In the genomic region with DNA sequence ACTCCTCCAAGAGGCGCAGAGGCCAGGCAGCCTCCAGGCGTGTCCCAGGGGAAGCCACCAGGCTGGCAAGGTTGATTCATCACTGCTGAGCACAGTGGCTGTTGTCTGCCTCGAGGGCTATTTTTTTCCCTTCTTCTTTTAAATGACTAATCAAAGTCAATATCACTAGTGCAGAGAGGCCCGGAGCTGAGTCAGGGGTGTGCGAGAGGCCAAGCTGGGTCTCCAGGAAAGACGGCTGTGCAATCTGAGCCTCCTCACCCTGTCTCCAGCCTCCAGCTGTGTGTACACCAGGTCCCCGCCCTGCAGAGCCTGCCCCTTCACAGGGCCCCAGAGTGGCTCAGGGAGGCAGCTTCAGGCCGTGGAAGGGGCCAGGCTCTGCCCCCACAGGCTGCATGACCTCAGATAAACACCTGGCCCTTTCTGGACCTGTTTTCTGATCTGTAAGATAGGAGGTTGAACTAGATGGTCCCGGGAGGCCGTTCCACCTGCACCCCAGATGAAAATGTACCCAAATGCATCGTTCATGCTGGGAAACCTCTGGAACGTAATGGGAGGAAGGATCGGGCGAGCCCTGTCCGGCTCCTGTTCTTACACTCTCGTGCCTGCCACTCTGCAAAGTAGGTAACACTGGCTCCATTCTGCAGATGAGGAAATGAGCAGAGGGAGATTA, we compare ENCODE assay signal across 1 cellular context.
TF ChIP-seq lines count a peak whose summit lies in the region.

No MANE protein-coding gene starts in this region.

TF ChIP-seq in K562, 482 proteins besides CTCF, POLR2A, EP300 and RAD21 (continued from another document and continues in another):
- TF ChIP-seq, protein P1, sequence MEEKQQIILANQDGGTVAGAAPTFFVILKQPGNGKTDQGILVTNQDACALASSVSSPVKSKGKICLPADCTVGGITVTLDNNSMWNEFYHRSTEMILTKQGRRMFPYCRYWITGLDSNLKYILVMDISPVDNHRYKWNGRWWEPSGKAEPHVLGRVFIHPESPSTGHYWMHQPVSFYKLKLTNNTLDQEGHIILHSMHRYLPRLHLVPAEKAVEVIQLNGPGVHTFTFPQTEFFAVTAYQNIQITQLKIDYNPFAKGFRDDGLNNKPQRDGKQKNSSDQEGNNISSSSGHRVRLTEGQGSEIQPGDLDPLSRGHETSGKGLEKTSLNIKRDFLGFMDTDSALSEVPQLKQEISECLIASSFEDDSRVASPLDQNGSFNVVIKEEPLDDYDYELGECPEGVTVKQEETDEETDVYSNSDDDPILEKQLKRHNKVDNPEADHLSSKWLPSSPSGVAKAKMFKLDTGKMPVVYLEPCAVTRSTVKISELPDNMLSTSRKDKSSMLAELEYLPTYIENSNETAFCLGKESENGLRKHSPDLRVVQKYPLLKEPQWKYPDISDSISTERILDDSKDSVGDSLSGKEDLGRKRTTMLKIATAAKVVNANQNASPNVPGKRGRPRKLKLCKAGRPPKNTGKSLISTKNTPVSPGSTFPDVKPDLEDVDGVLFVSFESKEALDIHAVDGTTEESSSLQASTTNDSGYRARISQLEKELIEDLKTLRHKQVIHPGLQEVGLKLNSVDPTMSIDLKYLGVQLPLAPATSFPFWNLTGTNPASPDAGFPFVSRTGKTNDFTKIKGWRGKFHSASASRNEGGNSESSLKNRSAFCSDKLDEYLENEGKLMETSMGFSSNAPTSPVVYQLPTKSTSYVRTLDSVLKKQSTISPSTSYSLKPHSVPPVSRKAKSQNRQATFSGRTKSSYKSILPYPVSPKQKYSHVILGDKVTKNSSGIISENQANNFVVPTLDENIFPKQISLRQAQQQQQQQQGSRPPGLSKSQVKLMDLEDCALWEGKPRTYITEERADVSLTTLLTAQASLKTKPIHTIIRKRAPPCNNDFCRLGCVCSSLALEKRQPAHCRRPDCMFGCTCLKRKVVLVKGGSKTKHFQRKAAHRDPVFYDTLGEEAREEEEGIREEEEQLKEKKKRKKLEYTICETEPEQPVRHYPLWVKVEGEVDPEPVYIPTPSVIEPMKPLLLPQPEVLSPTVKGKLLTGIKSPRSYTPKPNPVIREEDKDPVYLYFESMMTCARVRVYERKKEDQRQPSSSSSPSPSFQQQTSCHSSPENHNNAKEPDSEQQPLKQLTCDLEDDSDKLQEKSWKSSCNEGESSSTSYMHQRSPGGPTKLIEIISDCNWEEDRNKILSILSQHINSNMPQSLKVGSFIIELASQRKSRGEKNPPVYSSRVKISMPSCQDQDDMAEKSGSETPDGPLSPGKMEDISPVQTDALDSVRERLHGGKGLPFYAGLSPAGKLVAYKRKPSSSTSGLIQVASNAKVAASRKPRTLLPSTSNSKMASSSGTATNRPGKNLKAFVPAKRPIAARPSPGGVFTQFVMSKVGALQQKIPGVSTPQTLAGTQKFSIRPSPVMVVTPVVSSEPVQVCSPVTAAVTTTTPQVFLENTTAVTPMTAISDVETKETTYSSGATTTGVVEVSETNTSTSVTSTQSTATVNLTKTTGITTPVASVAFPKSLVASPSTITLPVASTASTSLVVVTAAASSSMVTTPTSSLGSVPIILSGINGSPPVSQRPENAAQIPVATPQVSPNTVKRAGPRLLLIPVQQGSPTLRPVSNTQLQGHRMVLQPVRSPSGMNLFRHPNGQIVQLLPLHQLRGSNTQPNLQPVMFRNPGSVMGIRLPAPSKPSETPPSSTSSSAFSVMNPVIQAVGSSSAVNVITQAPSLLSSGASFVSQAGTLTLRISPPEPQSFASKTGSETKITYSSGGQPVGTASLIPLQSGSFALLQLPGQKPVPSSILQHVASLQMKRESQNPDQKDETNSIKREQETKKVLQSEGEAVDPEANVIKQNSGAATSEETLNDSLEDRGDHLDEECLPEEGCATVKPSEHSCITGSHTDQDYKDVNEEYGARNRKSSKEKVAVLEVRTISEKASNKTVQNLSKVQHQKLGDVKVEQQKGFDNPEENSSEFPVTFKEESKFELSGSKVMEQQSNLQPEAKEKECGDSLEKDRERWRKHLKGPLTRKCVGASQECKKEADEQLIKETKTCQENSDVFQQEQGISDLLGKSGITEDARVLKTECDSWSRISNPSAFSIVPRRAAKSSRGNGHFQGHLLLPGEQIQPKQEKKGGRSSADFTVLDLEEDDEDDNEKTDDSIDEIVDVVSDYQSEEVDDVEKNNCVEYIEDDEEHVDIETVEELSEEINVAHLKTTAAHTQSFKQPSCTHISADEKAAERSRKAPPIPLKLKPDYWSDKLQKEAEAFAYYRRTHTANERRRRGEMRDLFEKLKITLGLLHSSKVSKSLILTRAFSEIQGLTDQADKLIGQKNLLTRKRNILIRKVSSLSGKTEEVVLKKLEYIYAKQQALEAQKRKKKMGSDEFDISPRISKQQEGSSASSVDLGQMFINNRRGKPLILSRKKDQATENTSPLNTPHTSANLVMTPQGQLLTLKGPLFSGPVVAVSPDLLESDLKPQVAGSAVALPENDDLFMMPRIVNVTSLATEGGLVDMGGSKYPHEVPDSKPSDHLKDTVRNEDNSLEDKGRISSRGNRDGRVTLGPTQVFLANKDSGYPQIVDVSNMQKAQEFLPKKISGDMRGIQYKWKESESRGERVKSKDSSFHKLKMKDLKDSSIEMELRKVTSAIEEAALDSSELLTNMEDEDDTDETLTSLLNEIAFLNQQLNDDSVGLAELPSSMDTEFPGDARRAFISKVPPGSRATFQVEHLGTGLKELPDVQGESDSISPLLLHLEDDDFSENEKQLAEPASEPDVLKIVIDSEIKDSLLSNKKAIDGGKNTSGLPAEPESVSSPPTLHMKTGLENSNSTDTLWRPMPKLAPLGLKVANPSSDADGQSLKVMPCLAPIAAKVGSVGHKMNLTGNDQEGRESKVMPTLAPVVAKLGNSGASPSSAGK (IDR thresholded peaks at IDR 0.05) = no peak
- TF ChIP-seq POLR3G (IDR thresholded peaks at IDR 0.05; ENCODE audit: extremely low read depth, insufficient read length, insufficient replicate concordance) = no peak
- TF ChIP-seq U2AF1 (optimal IDR thresholded peaks at IDR 0.05; ENCODE audit: low read depth, low read length) = no peak
- TF ChIP-seq SMAD4 (CRISPR knock-in tag; conservative IDR thresholded peaks at IDR 0.05) = peak; percentile 93
- peak in 1 of 2 experiments; percentile 90; a peak in 1 of 4 replicates for TF ChIP-seq SRF (CRISPR knock-in tag; IDR thresholded peaks at IDR 0.05)
- no peak for TF ChIP-seq MIER1 (IDR thresholded peaks at IDR 0.05; ENCODE audit: low read depth)
- TF ChIP-seq, protein P2, sequence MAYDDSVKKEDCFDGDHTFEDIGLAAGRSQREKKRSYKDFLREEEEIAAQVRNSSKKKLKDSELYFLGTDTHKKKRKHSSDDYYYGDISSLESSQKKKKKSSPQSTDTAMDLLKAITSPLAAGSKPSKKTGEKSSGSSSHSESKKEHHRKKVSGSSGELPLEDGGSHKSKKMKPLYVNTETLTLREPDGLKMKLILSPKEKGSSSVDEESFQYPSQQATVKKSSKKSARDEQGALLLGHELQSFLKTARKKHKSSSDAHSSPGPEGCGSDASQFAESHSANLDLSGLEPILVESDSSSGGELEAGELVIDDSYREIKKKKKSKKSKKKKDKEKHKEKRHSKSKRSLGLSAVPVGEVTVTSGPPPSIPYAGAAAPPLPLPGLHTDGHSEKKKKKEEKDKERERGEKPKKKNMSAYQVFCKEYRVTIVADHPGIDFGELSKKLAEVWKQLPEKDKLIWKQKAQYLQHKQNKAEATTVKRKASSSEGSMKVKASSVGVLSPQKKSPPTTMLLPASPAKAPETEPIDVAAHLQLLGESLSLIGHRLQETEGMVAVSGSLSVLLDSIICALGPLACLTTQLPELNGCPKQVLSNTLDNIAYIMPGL (CRISPR knock-in tag; IDR thresholded peaks at IDR 0.05) = no peak
- peak; percentile 97 for TF ChIP-seq FOSL1 (tag; conservative IDR thresholded peaks at IDR 0.05)
- TF ChIP-seq TRIM24 (IDR thresholded peaks at IDR 0.05) = peak; percentile 90 to 94
- no peak for TF ChIP-seq ZNF253 (CRISPR knock-in tag; conservative IDR thresholded peaks at IDR 0.05)
- TF ChIP-seq, protein P3, sequence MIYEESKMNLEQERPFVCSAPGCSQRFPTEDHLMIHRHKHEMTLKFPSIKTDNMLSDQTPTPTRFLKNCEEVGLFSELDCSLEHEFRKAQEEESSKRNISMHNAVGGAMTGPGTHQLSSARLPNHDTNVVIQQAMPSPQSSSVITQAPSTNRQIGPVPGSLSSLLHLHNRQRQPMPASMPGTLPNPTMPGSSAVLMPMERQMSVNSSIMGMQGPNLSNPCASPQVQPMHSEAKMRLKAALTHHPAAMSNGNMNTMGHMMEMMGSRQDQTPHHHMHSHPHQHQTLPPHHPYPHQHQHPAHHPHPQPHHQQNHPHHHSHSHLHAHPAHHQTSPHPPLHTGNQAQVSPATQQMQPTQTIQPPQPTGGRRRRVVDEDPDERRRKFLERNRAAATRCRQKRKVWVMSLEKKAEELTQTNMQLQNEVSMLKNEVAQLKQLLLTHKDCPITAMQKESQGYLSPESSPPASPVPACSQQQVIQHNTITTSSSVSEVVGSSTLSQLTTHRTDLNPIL (CRISPR knock-in tag; IDR thresholded peaks at IDR 0.05) = no peak
- TF ChIP-seq SMAD3 (CRISPR knock-in tag; conservative IDR thresholded peaks at IDR 0.05) = no peak
- TF ChIP-seq, protein P4, sequence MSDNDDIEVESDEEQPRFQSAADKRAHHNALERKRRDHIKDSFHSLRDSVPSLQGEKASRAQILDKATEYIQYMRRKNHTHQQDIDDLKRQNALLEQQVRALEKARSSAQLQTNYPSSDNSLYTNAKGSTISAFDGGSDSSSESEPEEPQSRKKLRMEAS (CRISPR knock-in tag; IDR thresholded peaks at IDR 0.05) = peak; percentile 60
- TF ChIP-seq RNF2 (IDR thresholded peaks at IDR 0.05) = peak; percentile 79
- no peak for TF ChIP-seq SUPT5H (IDR thresholded peaks at IDR 0.05)
- TF ChIP-seq RBM25 (IDR thresholded peaks at IDR 0.05; ENCODE audit: low read depth, low read length, severe bottlenecking) = no peak
- no peak for TF ChIP-seq OTX1 (CRISPR knock-in tag; IDR thresholded peaks at IDR 0.05)
- TF ChIP-seq, protein P5, sequence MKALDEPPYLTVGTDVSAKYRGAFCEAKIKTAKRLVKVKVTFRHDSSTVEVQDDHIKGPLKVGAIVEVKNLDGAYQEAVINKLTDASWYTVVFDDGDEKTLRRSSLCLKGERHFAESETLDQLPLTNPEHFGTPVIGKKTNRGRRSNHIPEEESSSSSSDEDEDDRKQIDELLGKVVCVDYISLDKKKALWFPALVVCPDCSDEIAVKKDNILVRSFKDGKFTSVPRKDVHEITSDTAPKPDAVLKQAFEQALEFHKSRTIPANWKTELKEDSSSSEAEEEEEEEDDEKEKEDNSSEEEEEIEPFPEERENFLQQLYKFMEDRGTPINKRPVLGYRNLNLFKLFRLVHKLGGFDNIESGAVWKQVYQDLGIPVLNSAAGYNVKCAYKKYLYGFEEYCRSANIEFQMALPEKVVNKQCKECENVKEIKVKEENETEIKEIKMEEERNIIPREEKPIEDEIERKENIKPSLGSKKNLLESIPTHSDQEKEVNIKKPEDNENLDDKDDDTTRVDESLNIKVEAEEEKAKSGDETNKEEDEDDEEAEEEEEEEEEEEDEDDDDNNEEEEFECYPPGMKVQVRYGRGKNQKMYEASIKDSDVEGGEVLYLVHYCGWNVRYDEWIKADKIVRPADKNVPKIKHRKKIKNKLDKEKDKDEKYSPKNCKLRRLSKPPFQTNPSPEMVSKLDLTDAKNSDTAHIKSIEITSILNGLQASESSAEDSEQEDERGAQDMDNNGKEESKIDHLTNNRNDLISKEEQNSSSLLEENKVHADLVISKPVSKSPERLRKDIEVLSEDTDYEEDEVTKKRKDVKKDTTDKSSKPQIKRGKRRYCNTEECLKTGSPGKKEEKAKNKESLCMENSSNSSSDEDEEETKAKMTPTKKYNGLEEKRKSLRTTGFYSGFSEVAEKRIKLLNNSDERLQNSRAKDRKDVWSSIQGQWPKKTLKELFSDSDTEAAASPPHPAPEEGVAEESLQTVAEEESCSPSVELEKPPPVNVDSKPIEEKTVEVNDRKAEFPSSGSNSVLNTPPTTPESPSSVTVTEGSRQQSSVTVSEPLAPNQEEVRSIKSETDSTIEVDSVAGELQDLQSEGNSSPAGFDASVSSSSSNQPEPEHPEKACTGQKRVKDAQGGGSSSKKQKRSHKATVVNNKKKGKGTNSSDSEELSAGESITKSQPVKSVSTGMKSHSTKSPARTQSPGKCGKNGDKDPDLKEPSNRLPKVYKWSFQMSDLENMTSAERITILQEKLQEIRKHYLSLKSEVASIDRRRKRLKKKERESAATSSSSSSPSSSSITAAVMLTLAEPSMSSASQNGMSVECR (CRISPR knock-in tag; IDR thresholded peaks at IDR 0.05) = no peak
- TF ChIP-seq KLF1 (tag; IDR thresholded peaks at IDR 0.05) = peak; percentile 94
- TF ChIP-seq HMGN3 (IDR thresholded peaks at IDR 0.05; ENCODE audit: borderline replicate concordance, extremely low read depth, insufficient read length, low read depth, low read length) = peak; percentile 99
- TF ChIP-seq TSC22D4 (tag; IDR thresholded peaks at IDR 0.05) = no peak
- no peak for TF ChIP-seq ELF2 (CRISPR knock-in tag; IDR thresholded peaks at IDR 0.05)
- TF ChIP-seq RBM15 (IDR thresholded peaks at IDR 0.05; ENCODE audit: insufficient read depth, low read length) = no peak
- no peak for TF ChIP-seq KDM5B (IDR thresholded peaks at IDR 0.05; ENCODE audit: insufficient replicate concordance, low read depth, low read length)
- peak; percentile 90 to 92 for TF ChIP-seq FOXK2 (conservative IDR thresholded peaks at IDR 0.05 in 1 of 2, IDR thresholded peaks at IDR 0.05 in 1 of 2; ENCODE audit: low read depth in 2 of 2)
- no peak for TF ChIP-seq ZNF232 (CRISPR knock-in tag; IDR thresholded peaks at IDR 0.05)
- TF ChIP-seq ZNF436 (CRISPR knock-in tag; IDR thresholded peaks at IDR 0.05) = no peak
- no peak for TF ChIP-seq KLF10 (CRISPR knock-in tag; IDR thresholded peaks at IDR 0.05)
- TF ChIP-seq BRD4 (IDR thresholded peaks at IDR 0.05) = no peak
- TF ChIP-seq RBFOX2 (IDR thresholded peaks at IDR 0.05; ENCODE audit: low read depth, low read length) = no peak; the same call in 1 of the 2 replicates
- no peak for TF ChIP-seq HDAC6 (IDR thresholded peaks at IDR 0.05; ENCODE audit: low read depth, low read length)
- TF ChIP-seq, protein P6, sequence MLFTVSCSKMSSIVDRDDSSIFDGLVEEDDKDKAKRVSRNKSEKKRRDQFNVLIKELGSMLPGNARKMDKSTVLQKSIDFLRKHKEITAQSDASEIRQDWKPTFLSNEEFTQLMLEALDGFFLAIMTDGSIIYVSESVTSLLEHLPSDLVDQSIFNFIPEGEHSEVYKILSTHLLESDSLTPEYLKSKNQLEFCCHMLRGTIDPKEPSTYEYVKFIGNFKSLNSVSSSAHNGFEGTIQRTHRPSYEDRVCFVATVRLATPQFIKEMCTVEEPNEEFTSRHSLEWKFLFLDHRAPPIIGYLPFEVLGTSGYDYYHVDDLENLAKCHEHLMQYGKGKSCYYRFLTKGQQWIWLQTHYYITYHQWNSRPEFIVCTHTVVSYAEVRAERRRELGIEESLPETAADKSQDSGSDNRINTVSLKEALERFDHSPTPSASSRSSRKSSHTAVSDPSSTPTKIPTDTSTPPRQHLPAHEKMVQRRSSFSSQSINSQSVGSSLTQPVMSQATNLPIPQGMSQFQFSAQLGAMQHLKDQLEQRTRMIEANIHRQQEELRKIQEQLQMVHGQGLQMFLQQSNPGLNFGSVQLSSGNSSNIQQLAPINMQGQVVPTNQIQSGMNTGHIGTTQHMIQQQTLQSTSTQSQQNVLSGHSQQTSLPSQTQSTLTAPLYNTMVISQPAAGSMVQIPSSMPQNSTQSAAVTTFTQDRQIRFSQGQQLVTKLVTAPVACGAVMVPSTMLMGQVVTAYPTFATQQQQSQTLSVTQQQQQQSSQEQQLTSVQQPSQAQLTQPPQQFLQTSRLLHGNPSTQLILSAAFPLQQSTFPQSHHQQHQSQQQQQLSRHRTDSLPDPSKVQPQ (CRISPR knock-in tag; IDR thresholded peaks at IDR 0.05; ENCODE audit: borderline replicate concordance) = peak; percentile 60; the same call in 1 of the 2 replicates
- no peak for TF ChIP-seq NFYB (IDR thresholded peaks at IDR 0.05; ENCODE audit: extremely low read depth, insufficient read length)
